Comparison of ENCODE assay signal across 8 cellular contexts in the genomic region with DNA sequence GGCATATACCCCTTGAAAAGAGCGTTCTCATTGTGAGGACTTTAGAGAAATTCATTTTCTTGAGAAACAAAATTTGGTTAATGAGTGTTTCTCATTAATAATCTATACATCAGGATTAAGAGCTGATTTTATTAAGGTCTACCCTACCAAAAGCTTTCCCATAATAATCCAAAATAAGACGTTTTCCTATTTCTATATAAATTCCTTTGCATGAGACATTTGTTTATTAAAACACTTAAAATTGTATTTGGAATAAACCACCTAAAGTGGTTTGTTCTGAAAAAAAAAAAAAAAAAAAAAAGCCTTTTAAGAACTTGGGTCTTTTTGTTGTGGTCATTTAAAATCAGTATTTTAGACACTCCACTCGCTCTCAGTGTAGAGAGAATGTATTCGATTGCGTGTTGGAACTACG. TPM values are rescaled to one million over a fixed set of nuclear protein-coding genes. Genes with fewer than 3 reads are reported as not detected.
DNase-seq lines count a peak whose midpoint lies in the region; ATAC-seq and TF ChIP-seq lines count a peak whose summit lies in the region.

No MANE protein-coding gene starts in this region.

- H3K27me3 ChIP-seq in Loucy (ENCODE audit: insufficient read depth, low read length, poor library complexity, severe bottlenecking) (peaks cover 16% of the 10 kb centered on the region), duodenal mucosa (ENCODE audit: control insufficient read depth in 1 of 2, insufficient read depth in 2 of 2, low read length in 2 of 2) (peaks cover 26 to 42% of the 10 kb centered on the region in 2 donors)

- H3K9me3 Mint-ChIP-seq in CD14-positive monocyte (peaks cover 0 to 28% (median 21%) of the 10 kb centered on the region in 7 donors), nephron progenitor cell (peaks cover 29% of the 10 kb centered on the region)

- ATAC-seq in HG03457 (IDR thresholded peaks at IDR 0.05; ENCODE audit: unreplicated experiment): no peak

- 0 out of 2 replicates have a peak, but pooled peaks cover 3% of the 10 kb centered on the region for H3F3A ChIP-seq in Loucy (ENCODE audit: low read depth)

- peaks cover 60 to 65% (median 61%) of the 10 kb centered on the region in 3 donors for H3K27me3 Mint-ChIP-seq in CD14-positive monocyte (ENCODE audit: low read depth in 3 of 3)
- peaks cover 43% of the 10 kb centered on the region for H3K27me3 Mint-ChIP-seq in nephron progenitor cell (ENCODE audit: low read depth, poor library complexity)

- H3K27ac ChIP-seq in duodenal mucosa (ENCODE audit: low read depth, low read length): no peak overlapping the region

- no peaks in the 10 kb centered on the region for H3K9me3 ChIP-seq in Loucy (ENCODE audit: insufficient read depth, low read depth, low read length)
- H3K9me3 ChIP-seq in duodenal mucosa (ENCODE audit: control insufficient read depth in 1 of 2, low read length in 2 of 2): no peaks in the 10 kb centered on the region

- H3K9ac ChIP-seq in Loucy (ENCODE audit: low read depth, low read length, poor library complexity, severe bottlenecking) (no peak overlapping the region), duodenal mucosa (ENCODE audit: low read depth in 1 of 2, low read length in 2 of 2) (peak overlapping the region in 1 of 2 donors; percentile 20)

- TF ChIP-seq CTCF in CD14-positive monocyte (IDR thresholded peaks at IDR 0.05) (no peak), Loucy (conservative IDR thresholded peaks at IDR 0.05; ENCODE audit: low read length) (no peak), nephron progenitor cell (IDR thresholded peaks at IDR 0.05) (no peak)

- no peaks in the 10 kb centered on the region for H3K79me2 ChIP-seq in Loucy (ENCODE audit: insufficient read depth, low read length)

- H3K27ac Mint-ChIP-seq in CD14-positive monocyte (peak overlapping the region in 1 of 7 donors; percentile 48), nephron progenitor cell (peak overlapping the region; percentile 64)

- H3K9me2 ChIP-seq in Loucy (replicated peaks; ENCODE audit: low read depth, low read length): no peaks in the 10 kb centered on the region

- H2AFZ ChIP-seq in Loucy (ENCODE audit: low read length): peak overlapping the region; percentile 60

- DNase-seq in CD14-positive monocyte (ENCODE audit: low spot score): no peak
- no peak for DNase-seq in nephron progenitor cell
- DNase-seq in occipital lobe (lab: John Stamatoyannopoulos, UW): no peak
- DNase-seq in NCI-H187 treated with DMSO at 0.1 percent for 48 hours (lab: John Stamatoyannopoulos, UW): no peak
- no peak for DNase-seq in AG08396 (ENCODE audit: low spot score)

- peak overlapping the region; percentile 67 for H3K4me2 ChIP-seq in Loucy (ENCODE audit: low read depth, low read length, poor library complexity, severe bottlenecking)

- peak overlapping the region; percentile 67 for H3K4me3 ChIP-seq in Loucy (ENCODE audit: low read length, poor library complexity, severe bottlenecking)
- peak overlapping the region; percentile 27 to 67 for H3K4me3 ChIP-seq in duodenal mucosa (ENCODE audit: low read depth in 1 of 2, low read length in 2 of 2)

- peaks cover 22% of the 10 kb centered on the region for H3K4me1 Mint-ChIP-seq in CD14-positive monocyte
- peaks cover 19% of the 10 kb centered on the region for H3K4me1 Mint-ChIP-seq in nephron progenitor cell

- peaks cover 24 to 26% of the 10 kb centered on the region in 2 donors for H3K36me3 Mint-ChIP-seq in CD14-positive monocyte
- H3K36me3 Mint-ChIP-seq in nephron progenitor cell (ENCODE audit: low read depth): no peaks in the 10 kb centered on the region

- H3K36me3 ChIP-seq in Loucy (ENCODE audit: insufficient read depth, low read length): no peaks in the 10 kb centered on the region
- H3K36me3 ChIP-seq in duodenal mucosa (ENCODE audit: control insufficient read depth in 1 of 2, insufficient read depth in 2 of 2, low read length in 2 of 2): peaks cover 9 to 12% of the 10 kb centered on the region in 2 donors

- intact Hi-C loops in CD14-positive monocyte (cut with micrococcal nuclease): no loop called here

- H3K4me3 Mint-ChIP-seq in CD14-positive monocyte (peak overlapping the region; percentile 79 to 93), nephron progenitor cell (peak overlapping the region; percentile 75)

- no peaks in the 10 kb centered on the region for H4K20me1 ChIP-seq in Loucy (ENCODE audit: insufficient read depth, low read length, poor library complexity, severe bottlenecking)

- H3K4me1 ChIP-seq in Loucy (ENCODE audit: insufficient read depth, low read length, poor library complexity, severe bottlenecking): peaks cover 6% of the 10 kb centered on the region
- H3K4me1 ChIP-seq in duodenal mucosa (ENCODE audit: control insufficient read depth in 1 of 2, insufficient read depth in 2 of 2, low read length in 2 of 2): peaks cover 16 to 20% of the 10 kb centered on the region in 2 donors

RNA-seq across cellular contexts. Expression of a gene that starts 0.7 kb away (rescaled TPM):
- polyA plus RNA-seq in CD14-positive monocyte: under 1 TPM; 0.59 to 0.81 TPM
- total RNA-seq in occipital lobe: 22.8 TPM
